In the genomic region with DNA sequence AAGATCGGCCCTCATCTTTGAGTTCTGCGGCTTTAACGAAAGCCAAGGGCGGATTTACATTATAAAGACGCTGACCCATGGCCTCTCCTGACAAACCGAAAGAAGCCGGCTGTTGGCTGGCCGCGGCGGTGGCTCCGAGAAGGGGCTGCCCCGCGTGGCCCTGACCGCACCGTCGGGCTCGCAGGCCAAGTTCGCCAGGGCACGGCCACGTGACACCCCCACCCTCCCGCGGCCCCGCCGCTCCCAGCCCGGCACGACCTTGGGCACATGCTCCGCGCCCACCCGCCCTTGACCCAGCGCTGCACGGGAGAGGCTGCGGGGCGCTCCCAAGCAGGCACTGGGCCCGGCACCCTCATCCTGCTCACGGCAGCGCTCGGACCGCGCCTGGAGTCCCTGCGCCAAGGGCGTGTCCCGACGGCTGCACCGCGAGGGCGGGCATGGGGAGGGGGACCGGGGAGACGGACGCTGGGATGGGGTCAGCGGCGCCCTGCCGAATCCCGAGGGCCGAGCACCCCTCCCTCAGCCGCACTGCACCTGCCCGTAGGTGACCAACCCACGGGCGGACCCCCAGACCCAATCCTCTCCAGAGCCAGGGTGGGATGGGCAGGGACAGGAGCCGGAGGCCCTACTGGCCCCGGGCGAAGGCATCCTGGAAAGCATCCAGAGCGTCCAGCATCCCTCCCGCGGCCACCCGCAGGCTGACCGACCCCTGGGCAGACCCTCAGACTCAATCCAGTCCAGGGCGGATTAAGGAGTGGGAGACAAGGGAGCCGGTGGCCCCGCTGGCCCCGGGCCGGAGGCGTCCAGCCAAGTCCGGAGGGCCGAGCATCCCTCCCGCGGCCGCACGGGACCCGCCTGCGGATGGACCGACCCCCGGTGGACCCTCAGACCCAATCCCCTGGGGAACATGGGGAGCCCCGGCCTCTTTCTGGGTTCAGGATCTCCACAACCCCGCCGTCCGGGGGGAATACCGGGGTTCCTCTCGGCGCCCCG, we compare ENCODE assay signal across 8 cellular contexts.
A peak's percentile ranks its signal among the peaks of the same experiment; 100 is the strongest.
DNase-seq lines count a peak whose midpoint lies in the region; ATAC-seq lines count a peak whose summit lies in the region.

No MANE protein-coding gene starts in this region.

- peak; percentile 24 for ATAC-seq in GM19035 (IDR thresholded peaks at IDR 0.05; ENCODE audit: unreplicated experiment)
- no peak for ATAC-seq in stimulated activated naive CD8-positive, alpha-beta T cell treated with anti-CD3 and anti-CD28 coated beads, Interleukin-15, amount 100 ng/mL, for 72 hours
- ATAC-seq in GM19463 (IDR thresholded peaks at IDR 0.05; ENCODE audit: unreplicated experiment) = no peak

- peak overlapping the region; percentile 82 to 85 for H3K4me3 Mint-ChIP-seq in stimulated activated naive CD8-positive, alpha-beta T cell treated with anti-CD3 and anti-CD28 coated beads, Interleukin-15, amount 100 ng/mL, for 72 hours

- H3K27ac Mint-ChIP-seq in stimulated activated naive CD8-positive, alpha-beta T cell treated with anti-CD3 and anti-CD28 coated beads, Interleukin-15, amount 100 ng/mL, for 72 hours = peak overlapping the region in 1 of 2 donors; percentile 46

- H3K4me1 ChIP-seq in ACC112 (ENCODE audit: control insufficient read depth, insufficient read depth, low read length, unreplicated experiment) = peaks cover 18% of the 10 kb centered on the region

- no peaks in the 10 kb centered on the region for H3K27me3 ChIP-seq in ACC112 (ENCODE audit: insufficient read depth, low read length)

- peak overlapping the region; percentile 78 for H3K9ac ChIP-seq in SK-N-MC (ENCODE audit: insufficient read length)

- no peaks in the 10 kb centered on the region for H3K36me3 ChIP-seq in ACC112 (ENCODE audit: insufficient read depth, low read length)
- H3K36me3 ChIP-seq in SK-N-MC (ENCODE audit: insufficient read depth, low read length) = peaks cover 7% of the 10 kb centered on the region; the same call in 1 of the 2 replicates

- H3K9me3 ChIP-seq in SK-N-MC (ENCODE audit: low read depth, low read length) = no peaks in the 10 kb centered on the region

- peaks cover 37% of the 10 kb centered on the region for H3K79me2 ChIP-seq in ACC112 (ENCODE audit: control insufficient read depth, insufficient read depth, low read length, unreplicated experiment)

- H2AFZ ChIP-seq in ACC112 (ENCODE audit: low read length, unreplicated experiment) = peak overlapping the region; percentile 82

- no peak for DNase-seq in SK-N-MC (ENCODE audit: low read depth, low spot score)
- DNase-seq in caudate nucleus (lab: John Stamatoyannopoulos, UW) = peak in 13 of 61 donors; percentile 4 to 62 (median 22)
- DNase-seq in left kidney (ENCODE audit: low read depth, low spot score) = peak; percentile 77
- DNase-seq in stimulated activated naive CD8-positive, alpha-beta T cell treated with anti-CD3 and anti-CD28 coated beads, Interleukin-15, amount 100 ng/mL, for 72 hours = peak; percentile 25
- no peak for DNase-seq in NAMALWA (ENCODE audit: low spot score)

- no peaks in the 10 kb centered on the region for H3K9me3 Mint-ChIP-seq in stimulated activated naive CD8-positive, alpha-beta T cell treated with anti-CD3 and anti-CD28 coated beads, Interleukin-15, amount 100 ng/mL, for 72 hours

- H3K4me3 ChIP-seq in ACC112 (ENCODE audit: low read depth, low read length) (peak overlapping the region; percentile 88), SK-N-MC (peak overlapping the region; percentile 81)

- H3K27ac ChIP-seq in ACC112 (ENCODE audit: low read depth, low read length) (peak overlapping the region; percentile 90), SK-N-MC (peak overlapping the region; percentile 82), caudate nucleus (ENCODE audit: low read depth, low read length) (peak overlapping the region; percentile 95)

- H3K27me3 Mint-ChIP-seq in stimulated activated naive CD8-positive, alpha-beta T cell treated with anti-CD3 and anti-CD28 coated beads, Interleukin-15, amount 100 ng/mL, for 72 hours = no peaks in the 10 kb centered on the region

- H3K4me1 Mint-ChIP-seq in stimulated activated naive CD8-positive, alpha-beta T cell treated with anti-CD3 and anti-CD28 coated beads, Interleukin-15, amount 100 ng/mL, for 72 hours = peaks cover 50% of the 10 kb centered on the region

Comparison
In these comparisons a context has a peak if more than half of its experiments do, and no peak if none do; other contexts are left out.
1. DNase-seq: peak in left kidney (single experiment) and stimulated activated naive CD8-positive, alpha-beta T cell treated with anti-CD3 and anti-CD28 coated beads, Interleukin-15, amount 100 ng/mL, for 72 hours (2 of 2); none in SK-N-MC (single experiment) and NAMALWA (single experiment).
2. Peak in every context shown above with its lines, with median percentiles within 50 percentile points of each other: H3K27ac ChIP-seq.